In the genomic region with DNA sequence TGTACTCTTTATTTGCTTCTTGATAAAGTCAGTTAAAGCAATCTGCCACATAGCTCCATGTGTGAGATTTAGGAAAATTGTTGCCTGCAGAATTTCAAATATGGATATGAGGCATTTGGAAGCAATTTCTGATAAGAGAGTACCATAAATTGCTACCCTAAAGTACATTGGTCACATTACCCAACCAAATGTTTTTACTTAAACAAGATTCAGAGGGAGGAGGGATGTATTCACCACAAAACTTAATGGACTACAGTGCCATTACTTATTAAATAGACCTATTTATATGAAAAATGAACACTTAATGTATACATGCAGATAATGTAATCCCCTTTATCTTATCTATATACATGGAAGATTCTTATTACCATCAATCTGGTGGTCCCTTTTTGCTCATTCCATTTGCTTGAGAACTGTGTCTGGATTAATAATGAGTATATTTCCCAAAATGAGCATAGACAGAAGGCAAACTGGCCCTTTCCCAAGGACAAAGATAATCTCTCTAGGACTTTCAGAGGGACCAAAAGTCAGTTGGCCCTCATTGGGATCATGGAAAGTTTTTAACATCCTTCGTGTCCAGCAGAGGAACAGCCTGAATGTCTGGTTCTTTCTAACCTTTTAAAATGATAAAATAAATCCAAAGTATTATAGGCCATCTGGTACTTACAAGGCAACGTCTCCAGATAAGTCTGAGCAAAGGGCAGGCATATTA, we compare ENCODE assay signal across 9 cellular contexts.
"Had no signal": no experiment of that assay in that cellular context is flagged by ENCODE, and none has a peak within 500 bp of the region (broad histone marks: within the 10 kb centered on the region; RNA-seq: fewer than 3 reads in every experiment).

No MANE protein-coding gene starts in this region.

- H3K9me3 ChIP-seq: HAP-1 had no signal

- H3K4me3 ChIP-seq: GM23248, HAP-1 had no signal

- H3K4me1 Mint-ChIP-seq: IgD-negative memory B cell had no signal

- H3K4me3 Mint-ChIP-seq: HFFc6, IgD-negative memory B cell had no signal

- H2AFZ ChIP-seq: GM23248 had no signal

- H3K4me1 ChIP-seq: HAP-1 had no signal

- H3K36me3 ChIP-seq: HAP-1 had no signal

- H3K27ac ChIP-seq: GM23248, HL-60 had no signal

- H3K27me3 Mint-ChIP-seq: IgD-negative memory B cell had no signal

- H3K9ac ChIP-seq: GM23248 had no signal

- DNase-seq: GM23248, GOT3, H7, HFFc6, KBM-7 had no signal

- FAIRE-seq: HepG2 had no signal

- H3K36me3 Mint-ChIP-seq: IgD-negative memory B cell had no signal

- H3K27ac Mint-ChIP-seq: HFFc6, IgD-negative memory B cell had no signal
